In genomic region chr2:39146022-39146421, GRCh38 we compare ENCODE assay signal across 7 cellular contexts.
"Had no signal": no experiment of that assay in that cellular context is flagged by ENCODE, and none has a peak within 500 bp of the region (broad histone marks: within the 10 kb centered on the region; RNA-seq: fewer than 3 reads in every experiment).

No MANE protein-coding gene starts in this region.

- FAIRE-seq: HepG2 had no signal

- H3K27ac Mint-ChIP-seq: H9, IgD-negative memory B cell had no signal

- H3K36me3 Mint-ChIP-seq: IgD-negative memory B cell had no signal

- H3K27me3 Mint-ChIP-seq: IgD-negative memory B cell had no signal

- H3K9ac ChIP-seq: GM23248 had no signal

- DNase-seq: GM23248, GOT3, H9, HCEC 1CT had no signal

- ATAC-seq: HepG2 had no signal

- H2AFZ ChIP-seq: GM23248 had no signal

- H3K4me3 ChIP-seq: GM23248 had no signal

- H3K4me3 Mint-ChIP-seq: H9, IgD-negative memory B cell had no signal

- H3K27ac ChIP-seq: GM23248, HL-60 had no signal
